In genomic region chr9:114685951-114686350, GRCh38 we compare ENCODE assay signal across 17 cellular contexts. TPM values are rescaled to one million over a fixed set of nuclear protein-coding genes. Genes with fewer than 3 reads are reported as not detected.
"Had no signal": no experiment of that assay in that cellular context is flagged by ENCODE, and none has a peak within 500 bp of the region (broad histone marks: within the 10 kb centered on the region; RNA-seq: fewer than 3 reads in every experiment).

No MANE protein-coding gene starts in this region.

- ATAC-seq: activated CD4-positive, CD25-positive, alpha-beta regulatory T cell treated with anti-CD3 and anti-CD28 coated beads, Interleukin-2, amount 50 U/mL, for 24 hours; psoas muscle; sciatic nerve had no signal

- H3K4me3 Mint-ChIP-seq: central memory CD8-positive, alpha-beta T cell; nephron progenitor cell; T-helper 2 cell treated with Interferon-gamma antibody and Interleukin-4, amounts not matched to agents 5 μg/mL and 100 μg/mL, for 36 hours had no signal

- H3K27me3 Mint-ChIP-seq: central memory CD8-positive, alpha-beta T cell had no signal

- H3K9me3 Mint-ChIP-seq: central memory CD8-positive, alpha-beta T cell; nephron progenitor cell had no signal

- DNase-seq: cortex of kidney; effector memory CD4-positive, alpha-beta T cell; erythroblast; kidney; left ventricle myocardium inferior; mesenchymal stem cell; nephron progenitor cell; psoas muscle; SIG-M5; spleen; stimulated activated CD4-positive, alpha-beta T cell treated with anti-CD3 and anti-CD28 coated beads, Interleukin-2, amount 100 ng/mL, for 24 hours had no signal

- H3K27ac Mint-ChIP-seq: nephron progenitor cell; T-helper 2 cell treated with Interferon-gamma antibody and Interleukin-4, amounts not matched to agents 5 μg/mL and 100 μg/mL, for 36 hours had no signal

RNA-seq across cellular contexts. Expression of gene TEX48, which starts 4.0 kb away (rescaled TPM):
- total RNA-seq: hepatocyte, kidney, left ventricle myocardium inferior, omental fat pad, psoas muscle, sciatic nerve, spleen had no signal

RNA-seq across cellular contexts. Expression of gene TEX53, which starts 28.3 kb away (rescaled TPM):
- total RNA-seq: hepatocyte, kidney, left ventricle myocardium inferior, omental fat pad, psoas muscle, sciatic nerve, spleen had no signal
